Comparison of ENCODE assay signal across 28 cellular contexts in the genomic region with DNA sequence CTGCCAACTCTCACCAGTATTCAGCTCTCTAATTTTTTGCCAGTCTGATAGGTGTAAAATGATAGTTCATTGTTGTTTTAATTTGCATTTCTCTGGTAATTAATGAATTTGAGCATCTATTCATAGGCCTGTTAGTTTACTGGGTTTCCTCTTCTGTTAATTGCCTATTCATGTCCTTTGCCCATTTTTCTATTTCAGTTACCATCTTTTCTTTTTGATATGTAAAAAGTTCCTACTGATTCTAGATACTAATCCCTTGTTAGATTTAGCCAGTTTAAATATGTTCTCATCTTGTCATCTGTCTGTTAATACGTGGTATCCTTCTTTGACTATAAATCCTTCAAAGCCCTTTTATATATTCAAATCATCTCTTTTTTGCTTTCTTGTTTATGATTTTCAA.
"Had no signal": no experiment of that assay in that cellular context is flagged by ENCODE, and none has a peak within 500 bp of the region (broad histone marks: within the 10 kb centered on the region; RNA-seq: fewer than 3 reads in every experiment).

No MANE protein-coding gene starts in this region.

- H3K4me1 ChIP-seq: prostate gland had no signal

- H3K36me3 Mint-ChIP-seq: naive B cell had no signal

- H3K27me3 ChIP-seq: dorsolateral prefrontal cortex, gastrocnemius medialis, right atrium auricular region, tibial nerve, upper lobe of left lung had no signal

- DNase-seq: dorsolateral prefrontal cortex; effector CD4-positive, alpha-beta T cell; foreskin fibroblast; gastrocnemius medialis; head of caudate nucleus; kidney; mucosa of descending colon; naive B cell; nephron progenitor cell; nucleus accumbens; stimulated activated CD4-positive, alpha-beta T cell treated with anti-CD3 and anti-CD28 coated beads, Interleukin-12 subunit alpha, Interleukin-12 subunit beta, amount 100 ng/mL, for 4 hours; stimulated activated CD4-positive, alpha-beta T cell treated with anti-CD3 and anti-CD28 coated beads, Interleukin-1b, Interleukin-23, amount 100 ng/mL, for 48 hours; stimulated activated CD4-positive, alpha-beta T cell treated with anti-CD3 and anti-CD28 coated beads, Interleukin-4, amount 100 ng/mL, for 1 hour; stimulated activated CD8-positive, alpha-beta memory T cell treated with anti-CD3 and anti-CD28 coated beads, Interleukin-4, amount 100 ng/mL, for 48 hours; stimulated activated naive CD4-positive, alpha-beta T cell; upper lobe of left lung had no signal

- H3K36me3 ChIP-seq: gastrocnemius medialis, prostate gland, right atrium auricular region, thoracic aorta had no signal

- H3K9me3 ChIP-seq: gastrocnemius medialis, mucosa of descending colon, prostate gland, right atrium auricular region, thoracic aorta, tibial nerve, upper lobe of left lung had no signal

- H3K27ac ChIP-seq: epithelial cell of prostate, gastrocnemius medialis, prostate gland, right atrium auricular region, thoracic aorta, upper lobe of left lung had no signal

- H3K4me2 ChIP-seq: smooth muscle cell had no signal

- H3K9me3 Mint-ChIP-seq: naive B cell had no signal

- H3K27ac Mint-ChIP-seq: memory B cell, nephron progenitor cell had no signal

- H3K4me3 ChIP-seq: dorsolateral prefrontal cortex, gastrocnemius medialis, lung, mucosa of descending colon, prostate gland, right atrium auricular region, smooth muscle cell, thoracic aorta, tibial nerve, upper lobe of left lung had no signal

- H3K27me3 Mint-ChIP-seq: memory B cell, naive B cell had no signal

- ATAC-seq: esophagus mucosa, gastrocnemius medialis, left lobe of liver, mucosa of descending colon, sciatic nerve had no signal

- H3K4me3 Mint-ChIP-seq: memory B cell, mesothelial cell of epicardium, naive B cell, nephron progenitor cell had no signal
